ENCODE assay signal across 8 cellular contexts in the genomic region with DNA sequence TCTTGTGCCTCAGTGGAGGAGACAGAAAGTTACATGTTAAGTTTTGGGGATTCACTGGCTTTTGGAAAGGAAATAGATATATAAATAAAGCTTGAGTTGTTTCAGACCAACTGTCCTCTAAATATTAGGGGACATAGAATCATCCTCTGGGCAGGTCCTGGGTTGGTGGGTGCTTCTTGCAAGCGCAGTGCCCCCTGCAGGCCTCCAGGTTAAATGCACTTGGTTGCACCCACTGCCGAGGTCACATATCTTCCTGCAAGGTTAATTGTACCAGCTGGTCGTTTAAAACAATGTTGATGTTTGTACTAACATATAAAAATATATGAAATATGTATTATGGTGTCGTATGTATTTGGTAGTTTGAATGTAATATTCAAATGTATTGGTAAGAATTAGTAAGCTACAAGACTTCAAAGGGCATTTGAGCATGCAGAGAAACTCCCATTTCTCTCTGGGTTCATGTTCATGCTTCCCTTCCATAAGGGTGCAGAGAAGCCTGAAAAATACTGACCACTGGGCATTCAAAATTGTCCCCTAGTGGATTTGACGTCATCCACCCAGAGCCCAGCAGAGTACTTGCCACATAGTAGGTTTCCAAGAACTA.
DNase-seq lines count a peak whose midpoint lies in the region; ATAC-seq lines count a peak whose summit lies in the region.

No MANE protein-coding gene starts in this region.

- no peak overlapping the region for H3K4me3 ChIP-seq in NT2/D1 (ENCODE audit: insufficient read length, low read depth)

- no peaks in the 10 kb centered on the region for H3K27me3 ChIP-seq in NT2/D1 (ENCODE audit: insufficient read depth, insufficient read length)

- H3K9ac ChIP-seq in NT2/D1 (ENCODE audit: insufficient read length, low read depth), result no peak overlapping the region

- peak; percentile 57 for ATAC-seq in GM19328 (IDR thresholded peaks at IDR 0.05; ENCODE audit: unreplicated experiment)
- no peak for ATAC-seq in GM19397 (IDR thresholded peaks at IDR 0.05; ENCODE audit: unreplicated experiment)

- H3K9me3 ChIP-seq in NT2/D1 (ENCODE audit: insufficient read depth, low read length), result no peaks in the 10 kb centered on the region

- DNase-seq in COLO829 (ENCODE audit: low spot score) (peak; percentile 52), NT2/D1 (ENCODE audit: low read depth, low spot score) (peak; percentile 65), dermis microvascular lymphatic vessel endothelial cell (ENCODE audit: low read depth in 2 of 2) (peak; percentile 52 to 80), myocyte (ENCODE audit: low read depth) (peak; percentile 58), GOT3 (lab: John Stamatoyannopoulos, UW) (no peak), NCI-H128 (lab: John Stamatoyannopoulos, UW; ENCODE audit: unreplicated experiment) (no peak)

- peaks cover 5% of the 10 kb centered on the region for H3K36me3 ChIP-seq in NT2/D1 (ENCODE audit: insufficient read depth, insufficient read length, low read length)

- peaks cover 4% of the 10 kb centered on the region for H3K4me1 ChIP-seq in NT2/D1 (ENCODE audit: insufficient read depth, insufficient read length)

Comparison
In these comparisons a context has a peak if more than half of its experiments do, and no peak if none do; other contexts are left out.
1. DNase-seq: peak in COLO829 (single experiment), NT2/D1 (single experiment), dermis microvascular lymphatic vessel endothelial cell (2 of 2) and myocyte (single experiment); none in GOT3 (single experiment) and NCI-H128 (single experiment).